In genomic region chr16:85421338-85422123, GRCh38 we compare ENCODE assay signal across 12 cellular contexts.
DNase-seq lines count a peak whose midpoint lies in the region; ATAC-seq and TF ChIP-seq lines count a peak whose summit lies in the region.
"Had no signal": no experiment of that assay in that cellular context is flagged by ENCODE, and none has a peak within 500 bp of the region (broad histone marks: within the 10 kb centered on the region; RNA-seq: fewer than 3 reads in every experiment).

No MANE protein-coding gene starts in this region.

- H3K4me1 ChIP-seq in RWPE2 (ENCODE audit: insufficient read depth, poor library complexity, severe bottlenecking) (no peaks in the 10 kb centered on the region), hepatocyte (ENCODE audit: insufficient read depth) (peaks cover 20% of the 10 kb centered on the region)
- H3K4me1 ChIP-seq: parathyroid adenoma had no signal

- H3K36me3 ChIP-seq in RWPE2 (ENCODE audit: low read depth) (no peaks in the 10 kb centered on the region), hepatocyte (replicated peaks; ENCODE audit: insufficient read depth, low read depth) (no peaks in the 10 kb centered on the region)
- H3K36me3 ChIP-seq: gastrocnemius medialis had no signal

- no peak overlapping the region for H3K27ac ChIP-seq in RWPE2 (ENCODE audit: poor library complexity, severe bottlenecking)
- H3K27ac ChIP-seq in hepatocyte, result peak overlapping the region; percentile 69
- H3K27ac ChIP-seq: gastrocnemius medialis, parathyroid adenoma had no signal

- DNase-seq in NCI-H2171 treated with DMSO at 0.1 percent for 48 hours (lab: John Stamatoyannopoulos, UW) (peak; percentile 50), NCI-H2171 (lab: John Stamatoyannopoulos, UW) (no peak), RWPE2 (ENCODE audit: low spot score) (peak; percentile 59), hepatocyte (ENCODE audit: low spot score) (no peak), progenitor cell of endocrine pancreas (ENCODE audit: low spot score, unreplicated experiment) (no peak), NCI-H2107 (lab: John Stamatoyannopoulos, UW) (no peak), HK-2 (ENCODE audit: unreplicated experiment) (no peak)
- DNase-seq in stimulated activated naive CD4-positive, alpha-beta T cell (lab: John Stamatoyannopoulos, UW), result no peak
- DNase-seq: gastrocnemius medialis, NCI-H1417 treated with DMSO at 0.1 percent for 48 hours had no signal

- H3K4me3 ChIP-seq in RWPE2 (ENCODE audit: severe bottlenecking) (no peak overlapping the region), hepatocyte (no peak overlapping the region)
- H3K4me3 ChIP-seq: gastrocnemius medialis had no signal

- H3K9me3 ChIP-seq in RWPE2 (ENCODE audit: severe bottlenecking) (no peaks in the 10 kb centered on the region), hepatocyte (ENCODE audit: low read depth) (no peaks in the 10 kb centered on the region)
- H3K9me3 ChIP-seq: gastrocnemius medialis had no signal

- H3K27me3 ChIP-seq in RWPE2 (ENCODE audit: insufficient read depth, poor library complexity, severe bottlenecking) (no peaks in the 10 kb centered on the region), hepatocyte (no peaks in the 10 kb centered on the region)
- H3K27me3 ChIP-seq: gastrocnemius medialis had no signal

- H3K4me3 Mint-ChIP-seq in progenitor cell of endocrine pancreas (ENCODE audit: low read depth), result no peak overlapping the region
- H3K4me3 Mint-ChIP-seq: CD8-positive, alpha-beta T cell had no signal

- H2AFZ ChIP-seq in hepatocyte, result no peak overlapping the region
- H2AFZ ChIP-seq: parathyroid adenoma had no signal

- H3K9me2 ChIP-seq in hepatocyte (replicated peaks; ENCODE audit: insufficient read depth), result no peaks in the 10 kb centered on the region

- H3K4me2 ChIP-seq in hepatocyte, result peak overlapping the region; percentile 69

- no peak for ATAC-seq in RWPE2 (ENCODE audit: low read depth)

- WGBS in hepatocyte (ENCODE audit: low lambda C conversion rate, missing lambda C conversion rate), result 80% methylated on average over 20 of the region's 21 CpGs

- H4K20me1 ChIP-seq in hepatocyte (ENCODE audit: insufficient read depth, poor library complexity, severe bottlenecking), result no peaks in the 10 kb centered on the region

- H3K27me3 Mint-ChIP-seq in progenitor cell of endocrine pancreas, result peaks cover 22% of the 10 kb centered on the region

- H3K27ac Mint-ChIP-seq in progenitor cell of endocrine pancreas, result peak overlapping the region; percentile 78
- H3K27ac Mint-ChIP-seq: CD8-positive, alpha-beta T cell had no signal

- H3K36me3 Mint-ChIP-seq in progenitor cell of endocrine pancreas (ENCODE audit: insufficient read depth), result no peaks in the 10 kb centered on the region
- H3K36me3 Mint-ChIP-seq: CD8-positive, alpha-beta T cell had no signal

- TF ChIP-seq CTCF in RWPE2 (IDR thresholded peaks at IDR 0.05; ENCODE audit: poor library complexity, severe bottlenecking) (no peak), hepatocyte (IDR thresholded peaks at IDR 0.05; ENCODE audit: poor library complexity) (no peak), progenitor cell of endocrine pancreas (IDR thresholded peaks at IDR 0.05; ENCODE audit: unreplicated experiment) (no peak)

- no peaks in the 10 kb centered on the region for H3K9me3 Mint-ChIP-seq in progenitor cell of endocrine pancreas (ENCODE audit: low read depth)
- H3K9me3 Mint-ChIP-seq: CD8-positive, alpha-beta T cell had no signal

- H3K4me1 Mint-ChIP-seq in progenitor cell of endocrine pancreas (ENCODE audit: low read depth), result peaks cover 38% of the 10 kb centered on the region

- peaks cover 7% of the 10 kb centered on the region for H3K79me2 ChIP-seq in hepatocyte

Comparison
In these comparisons a context has a peak if more than half of its experiments do, and no peak if none do; other contexts are left out.
1. DNase-seq: peak in NCI-H2171 treated with DMSO at 0.1 percent for 48 hours (single experiment) and RWPE2 (single experiment); none in NCI-H2171 (single experiment), hepatocyte (single experiment), progenitor cell of endocrine pancreas (single experiment), NCI-H2107 (single experiment), HK-2 (single experiment) and stimulated activated naive CD4-positive, alpha-beta T cell (0 of 6).